ENCODE assay signal across 8 cellular contexts in genomic region chr17:42566873-42567573, GRCh38. TPM values are rescaled to one million over a fixed set of nuclear protein-coding genes. Genes with fewer than 3 reads are reported as not detected.
DNase-seq lines count a peak whose midpoint lies in the region; ATAC-seq and TF ChIP-seq lines count a peak whose summit lies in the region.

MLX (plus strand) TSS chr17:42567100; CDS start chr17:42567125, 25 bp downstream.

- peak within 1 kb of the TSS; percentile 89 for H3K27ac ChIP-seq in CD4-positive, CD25-positive, alpha-beta regulatory T cell (ENCODE audit: insufficient read depth, low read length, poor library complexity, severe bottlenecking)
- H3K27ac ChIP-seq in KOPT-K1 (ENCODE audit: low read depth, low read length, poor library complexity, severe bottlenecking) (peak within 1 kb of the TSS; percentile 90), Panc1 (ENCODE audit: low read length) (peak within 1 kb of the TSS; percentile 84), esophagus muscularis mucosa (replicated peaks in 1 of 4) (peak within 1 kb of the TSS; percentile 90 to 97 (median 94))

- no peak for TF ChIP-seq EP300 in esophagus muscularis mucosa (IDR thresholded peaks at IDR 0.05)

- H3K36me3 ChIP-seq in CD4-positive, CD25-positive, alpha-beta regulatory T cell (ENCODE audit: control insufficient read depth, insufficient read depth, low read length) = peaks cover 51% of the 10 kb centered on the region
- H3K36me3 ChIP-seq in KOPT-K1 (ENCODE audit: insufficient read depth, low read length) (peaks cover 70% of the 10 kb centered on the region), Panc1 (ENCODE audit: control insufficient read depth, insufficient read depth, low read length) (peaks cover 8% of the 10 kb centered on the region), esophagus muscularis mucosa (peaks cover 39 to 67% (median 63%) of the 10 kb centered on the region in 4 donors)

- peaks cover 20% of the 10 kb centered on the region for H3K36me3 Mint-ChIP-seq in CD4-positive, CD25-positive, alpha-beta regulatory T cell

- in situ Hi-C loops in Panc1 (cut with HindIII; ENCODE audit: low pct_unique_long_range_greater_than_20kb, low sequenced_read_pairs) = no loop called here

- WGBS in esophagus muscularis mucosa = 0% methylated on average over 20 of the region's 72 CpGs

- peak within 1 kb of the TSS; percentile 94 to 99 (median 98) for H3K27ac Mint-ChIP-seq in CD4-positive, CD25-positive, alpha-beta regulatory T cell

- H3K9me3 Mint-ChIP-seq in CD4-positive, CD25-positive, alpha-beta regulatory T cell = peaks cover 0 to 2% (median 0%) of the 10 kb centered on the region in 7 donors

- BruUV-seq in Panc1 (replicated peaks; lab: Mats Ljungman, UMichigan) = TSS peak; percentile 21

- no peaks in the 10 kb centered on the region for H3K27me3 ChIP-seq in CD4-positive, CD25-positive, alpha-beta regulatory T cell (ENCODE audit: control insufficient read depth, insufficient read depth, low read length)
- no peaks in the 10 kb centered on the region for H3K27me3 ChIP-seq in Panc1 (ENCODE audit: control insufficient read depth, insufficient read depth, low read length)
- no peaks in the 10 kb centered on the region for H3K27me3 ChIP-seq in esophagus muscularis mucosa

- DNase-seq in CD4-positive, CD25-positive, alpha-beta regulatory T cell = peak; percentile 90 to 95 (median 91)
- DNase-seq in Panc1 (ENCODE audit: low read depth, low spot score) (no peak), esophagus muscularis mucosa (ENCODE audit: extremely low spot score) (peak; percentile 99), myocyte (ENCODE audit: low read depth) (peak; percentile 91)
- DNase-seq in activated T-cell treated with anti-CD3 and anti-CD28 coated beads, Interleukin-2, amount 50 U/mL, for 48 hours = peak; percentile 94 to 95
- peak; percentile 80 for DNase-seq in stimulated activated CD8-positive, alpha-beta memory T cell treated with anti-CD3 and anti-CD28 coated beads, Interleukin-7, amount 100 ng/mL, for 24 hours (ENCODE audit: low read depth)

- TF ChIP-seq CTCF in Panc1 (IDR thresholded peaks at IDR 0.05) (no peak), esophagus muscularis mucosa (IDR thresholded peaks at IDR 0.05) (no peak)

- peak within 1 kb of the TSS; percentile 95 to 97 (median 96) for H3K4me3 Mint-ChIP-seq in CD4-positive, CD25-positive, alpha-beta regulatory T cell

- H3K4me1 Mint-ChIP-seq in CD4-positive, CD25-positive, alpha-beta regulatory T cell = peaks cover 0 to 65% (median 31%) of the 10 kb centered on the region in 4 donors

- no peaks in the 10 kb centered on the region for H3K9me3 ChIP-seq in CD4-positive, CD25-positive, alpha-beta regulatory T cell (ENCODE audit: control insufficient read depth in 2 of 2, low read length in 2 of 2)
- H3K9me3 ChIP-seq in KOPT-K1 (ENCODE audit: insufficient read depth, low read length, poor library complexity, severe bottlenecking) (no peaks in the 10 kb centered on the region), Panc1 (ENCODE audit: control insufficient read depth, insufficient read depth, low read depth, low read length) (no peaks in the 10 kb centered on the region), esophagus muscularis mucosa (no peaks in the 10 kb centered on the region)

- peak; percentile 13 for TF ChIP-seq POLR2A in esophagus muscularis mucosa (IDR thresholded peaks at IDR 0.05; ENCODE audit: low read depth)

- POLR2A ChIA-PET in Panc1 (lab: Charles Lee) = no interaction called here

- no peaks in the 10 kb centered on the region for H3K27me3 Mint-ChIP-seq in CD4-positive, CD25-positive, alpha-beta regulatory T cell

- CTCF ChIA-PET in Panc1 (lab: Charles Lee) = interaction anchor here (0.7 kb wide), 1 partner anchor 113 kb away, joined by 4 read pairs; no protein-coding TSS in a partner anchor

- ATAC-seq in CD4-positive, CD25-positive, alpha-beta regulatory T cell (ENCODE audit: low read depth in 2 of 2) = peak; percentile 73 to 75
- ATAC-seq in GM21367 (IDR thresholded peaks at IDR 0.05; ENCODE audit: unreplicated experiment) (peak; percentile 36), Panc1 (peak; percentile 75)

- intact Hi-C loops in Panc1 (cut with micrococcal nuclease; ENCODE audit: unreplicated experiment) (no loop called here), esophagus muscularis mucosa (cut with DNase I) (no loop called here)

- H3K4me1 ChIP-seq in CD4-positive, CD25-positive, alpha-beta regulatory T cell (ENCODE audit: control insufficient read depth, insufficient read depth, low read length, poor library complexity, severe bottlenecking) = peaks cover 51% of the 10 kb centered on the region
- H3K4me1 ChIP-seq in Panc1 (ENCODE audit: control insufficient read depth, insufficient read depth, low read length) (peaks cover 36% of the 10 kb centered on the region), esophagus muscularis mucosa (peaks cover 38 to 76% (median 50%) of the 10 kb centered on the region in 4 donors)

- peak within 1 kb of the TSS; percentile 89 for H3K4me3 ChIP-seq in CD4-positive, CD25-positive, alpha-beta regulatory T cell (ENCODE audit: low read depth, low read length)
- H3K4me3 ChIP-seq in Panc1 (ENCODE audit: low read depth in 2 of 2, low read length in 2 of 2) (peak within 1 kb of the TSS; percentile 62 to 72), esophagus muscularis mucosa (peak within 1 kb of the TSS; percentile 68 to 99 (median 98))

RNA-seq across cellular contexts. Expression of gene MLX, which starts in this region (rescaled TPM):
- 40.8 TPM for total RNA-seq in CD4-positive, CD25-positive, alpha-beta regulatory T cell
- polyA plus RNA-seq in CD4-positive, CD25-positive, alpha-beta regulatory T cell = 10 to 100 TPM; 44.0 to 55.4 (median 49.5) TPM
- 35.8 TPM for total RNA-seq in Panc1 (2021; ENCODE audit: unreplicated experiment)
- polyA plus RNA-seq in Panc1 (2012; ENCODE audit: insufficient read length) = 42.3 TPM
- total RNA-seq in esophagus muscularis mucosa = 10 to 100 TPM; 24.9 to 34.5 (median 29.3) TPM
- 41.1 and 47.1 TPM in 2 replicates for total RNA-seq in myocyte
- 50.8 TPM for polyA plus RNA-seq in myocyte (2012)
